Comparison of ENCODE assay signal across 8 cellular contexts in genomic region chr16:89657442-89658220, GRCh38. TPM values are rescaled to one million over a fixed set of nuclear protein-coding genes. Genes with fewer than 3 reads are reported as not detected.
DNase-seq lines count a peak whose midpoint lies in the region; ATAC-seq and TF ChIP-seq lines count a peak whose summit lies in the region.

Gene CHMP1A (minus strand): TSS chr16:89657708. CDS start chr16:89657588, 120 bp downstream.
Gene SPATA33 (plus strand): TSS chr16:89657836. CDS start chr16:89657912, 76 bp downstream.

- H3K9me3 ChIP-seq in CD4-positive, CD25-positive, alpha-beta regulatory T cell (ENCODE audit: control insufficient read depth in 2 of 2, low read length in 2 of 2) = no peaks in the 10 kb centered on the region
- no peaks in the 10 kb centered on the region for H3K9me3 ChIP-seq in ectodermal cell (ENCODE audit: control insufficient read depth, low read length)

- TF ChIP-seq CTCF in activated CD8-positive, alpha-beta T cell treated with anti-CD3 and anti-CD28 coated beads for 36 hours (IDR thresholded peaks at IDR 0.05) = no peak

- H3K36me3 ChIP-seq in CD4-positive, CD25-positive, alpha-beta regulatory T cell (ENCODE audit: control insufficient read depth, insufficient read depth, low read length) = peaks cover 10% of the 10 kb centered on the region
- peaks cover 26% of the 10 kb centered on the region for H3K36me3 ChIP-seq in ectodermal cell (ENCODE audit: control insufficient read depth, insufficient read depth, low read length)

- H3K27ac ChIP-seq in CD4-positive, CD25-positive, alpha-beta regulatory T cell (ENCODE audit: insufficient read depth, low read length, poor library complexity, severe bottlenecking) = peak within 1 kb of the TSS; percentile 80
- peak within 1 kb of the TSS; percentile 66 for H3K27ac ChIP-seq in ectodermal cell (ENCODE audit: insufficient read depth, low read depth, low read length, poor library complexity, severe bottlenecking)

- H3K36me3 Mint-ChIP-seq in CD4-positive, CD25-positive, alpha-beta regulatory T cell = peaks cover 11% of the 10 kb centered on the region
- H3K36me3 Mint-ChIP-seq in activated CD8-positive, alpha-beta T cell treated with anti-CD3 and anti-CD28 coated beads for 36 hours (ENCODE audit: low read depth) = peaks cover 20% of the 10 kb centered on the region

- H3K9me3 Mint-ChIP-seq in CD4-positive, CD25-positive, alpha-beta regulatory T cell = no peaks in the 10 kb centered on the region
- no peaks in the 10 kb centered on the region for H3K9me3 Mint-ChIP-seq in activated CD8-positive, alpha-beta T cell treated with anti-CD3 and anti-CD28 coated beads for 36 hours

- peak within 1 kb of the TSS; percentile 48 to 92 (median 87) for H3K27ac Mint-ChIP-seq in CD4-positive, CD25-positive, alpha-beta regulatory T cell
- H3K27ac Mint-ChIP-seq in activated CD8-positive, alpha-beta T cell treated with anti-CD3 and anti-CD28 coated beads for 36 hours = peak within 1 kb of the TSS; percentile 80

- peaks cover 8 to 43% (median 15%) of the 10 kb centered on the region in 4 donors for H3K4me1 Mint-ChIP-seq in CD4-positive, CD25-positive, alpha-beta regulatory T cell
- H3K4me1 Mint-ChIP-seq in activated CD8-positive, alpha-beta T cell treated with anti-CD3 and anti-CD28 coated beads for 36 hours (ENCODE audit: low read depth) = peaks cover 29% of the 10 kb centered on the region

- DNase-seq in CD4-positive, CD25-positive, alpha-beta regulatory T cell = peak; percentile 90 to 94 (median 90)
- DNase-seq in NCI-H82 treated with DMSO at 0.1 percent for 48 hours (lab: John Stamatoyannopoulos, UW; ENCODE audit: unreplicated experiment) (peak; percentile 47), lung microvascular endothelial cell (ENCODE audit: low read depth in 2 of 2) (peak; percentile 88 to 91)
- DNase-seq in activated CD8-positive, alpha-beta T cell treated with anti-CD3 and anti-CD28 coated beads for 36 hours = peak; percentile 92
- DNase-seq in stimulated activated CD4-positive, alpha-beta T cell treated with anti-CD3 and anti-CD28 coated beads, TNF-alpha, amount 100 ng/mL, for 4 hours (ENCODE audit: low read depth in 3 of 3) = peak; percentile 85 to 89 (median 87)

- H3K27me3 ChIP-seq in CD4-positive, CD25-positive, alpha-beta regulatory T cell (ENCODE audit: control insufficient read depth, insufficient read depth, low read length) = no peaks in the 10 kb centered on the region
- H3K27me3 ChIP-seq in ectodermal cell (ENCODE audit: control insufficient read depth, insufficient read depth, low read length, poor library complexity, severe bottlenecking) = no peaks in the 10 kb centered on the region

- POLR2A ChIA-PET in activated CD8-positive, alpha-beta T cell treated with anti-CD3 and anti-CD28 coated beads for 36 hours (lab: Charles Lee) = interaction anchor here (0.6 to 2.3 kb wide), 9 partner anchors 13 to 595 kb away, joined by 3 to 8 read pairs (median 4); no protein-coding TSS in a partner anchor

- H3K4me3 Mint-ChIP-seq in CD4-positive, CD25-positive, alpha-beta regulatory T cell = peak within 1 kb of the TSS; percentile 85 to 91 (median 88)
- peak within 1 kb of the TSS; percentile 81 for H3K4me3 Mint-ChIP-seq in activated CD8-positive, alpha-beta T cell treated with anti-CD3 and anti-CD28 coated beads for 36 hours

- peaks cover 23% of the 10 kb centered on the region for H3K4me1 ChIP-seq in CD4-positive, CD25-positive, alpha-beta regulatory T cell (ENCODE audit: control insufficient read depth, insufficient read depth, low read length, poor library complexity, severe bottlenecking)
- H3K4me1 ChIP-seq in ectodermal cell (ENCODE audit: control insufficient read depth, insufficient read depth, low read length) = peaks cover 5% of the 10 kb centered on the region

- 0% methylated on average over 99 of the region's 99 CpGs for WGBS in ectodermal cell, 2 experiments

- intact Hi-C loops in activated CD8-positive, alpha-beta T cell treated with anti-CD3 and anti-CD28 coated beads for 36 hours (cut with micrococcal nuclease) = no loop called here

- peak; percentile 90 to 93 for ATAC-seq in CD4-positive, CD25-positive, alpha-beta regulatory T cell (ENCODE audit: low read depth in 2 of 2)
- ATAC-seq in GM19372 (IDR thresholded peaks at IDR 0.05; ENCODE audit: low read depth, unreplicated experiment) (peak; percentile 92), HG03520 (IDR thresholded peaks at IDR 0.05; ENCODE audit: unreplicated experiment) (peak; percentile 91)
- peak; percentile 93 for ATAC-seq in activated CD8-positive, alpha-beta T cell treated with anti-CD3 and anti-CD28 coated beads for 36 hours

- CTCF ChIA-PET in activated CD8-positive, alpha-beta T cell treated with anti-CD3 and anti-CD28 coated beads for 36 hours (lab: Charles Lee) = interaction anchor here (0.8 to 2.7 kb wide), 4 partner anchors 10 to 92 kb away, joined by 3 to 17 read pairs (median 6); no protein-coding TSS in a partner anchor

- no peaks in the 10 kb centered on the region for H3K27me3 Mint-ChIP-seq in CD4-positive, CD25-positive, alpha-beta regulatory T cell
- H3K27me3 Mint-ChIP-seq in activated CD8-positive, alpha-beta T cell treated with anti-CD3 and anti-CD28 coated beads for 36 hours = no peaks in the 10 kb centered on the region

- H3K4me3 ChIP-seq in CD4-positive, CD25-positive, alpha-beta regulatory T cell (ENCODE audit: low read depth, low read length) = peak within 1 kb of the TSS; percentile 89
- H3K4me3 ChIP-seq in ectodermal cell (ENCODE audit: insufficient read depth, low read depth, low read length) = peak within 1 kb of the TSS; percentile 95

RNA-seq across cellular contexts. Expression of gene CHMP1A, which starts in this region (rescaled TPM):
- 110 TPM for total RNA-seq in CD4-positive, CD25-positive, alpha-beta regulatory T cell
- polyA plus RNA-seq in CD4-positive, CD25-positive, alpha-beta regulatory T cell = 100 to 1,000 TPM in 1 of 4 donors, 10 to 100 TPM in 3; 77.5 to 111 (median 87.5) TPM
- total RNA-seq in activated CD8-positive, alpha-beta T cell treated with anti-CD3 and anti-CD28 coated beads for 36 hours = 10 to 100 TPM; 51.1 to 56.9 TPM
- 58.3 TPM for polyA plus RNA-seq in ectodermal cell (2013, experiment 1 of 4)
- polyA plus RNA-seq in ectodermal cell (2013, experiment 2 of 4) = 61.0 TPM
- 49.2 TPM for polyA plus RNA-seq in ectodermal cell (2013, experiment 3 of 4)
- 50.8 TPM for polyA plus RNA-seq in ectodermal cell (2013, experiment 4 of 4)
- total RNA-seq in lung microvascular endothelial cell = 59.3 and 81.5 TPM in 2 replicates

RNA-seq across cellular contexts. Expression of gene SPATA33, which starts in this region (rescaled TPM):
- total RNA-seq in CD4-positive, CD25-positive, alpha-beta regulatory T cell = 7.1 TPM
- 1 to 10 TPM; 2.0 to 4.4 (median 3.0) TPM for polyA plus RNA-seq in CD4-positive, CD25-positive, alpha-beta regulatory T cell
- 1 to 10 TPM; 6.3 to 7.1 TPM for total RNA-seq in activated CD8-positive, alpha-beta T cell treated with anti-CD3 and anti-CD28 coated beads for 36 hours
- polyA plus RNA-seq in ectodermal cell (2013, experiment 1 of 4) = 37.0 TPM
- 33.1 TPM for polyA plus RNA-seq in ectodermal cell (2013, experiment 2 of 4)
- 26.8 TPM for polyA plus RNA-seq in ectodermal cell (2013, experiment 3 of 4)
- polyA plus RNA-seq in ectodermal cell (2013, experiment 4 of 4) = 24.4 TPM
- 0.87 and 1.4 TPM in 2 replicates for total RNA-seq in lung microvascular endothelial cell

Comparison
In these comparisons a context has a peak if more than half of its experiments do, and no peak if none do; other contexts are left out.
1. Peak in every context shown above with its lines: DNase-seq, ATAC-seq, H3K4me3 ChIP-seq and H3K27ac ChIP-seq.